In genomic region chr11:65833297-65834030, GRCh38 we compare ENCODE assay signal across 8 cellular contexts. TPM values are rescaled to one million over a fixed set of nuclear protein-coding genes. Genes with fewer than 3 reads are reported as not detected.
A peak's percentile ranks its signal among the peaks of the same experiment; 100 is the strongest.
DNase-seq lines count a peak whose midpoint lies in the region; ATAC-seq and TF ChIP-seq lines count a peak whose summit lies in the region.

SNX32 (plus strand) TSS chr11:65833963; CDS start chr11:65834066, 103 bp downstream.

- intact Hi-C loops in CD4-positive, alpha-beta T cell (cut with DNase I, micrococcal nuclease): loop anchor here in 1 of 2 experiments (2.0 kb wide), 1 partner anchor 23 kb away; no protein-coding TSS in a partner anchor

- H3K4me3 ChIP-seq in HUES64 (ENCODE audit: low read length) (peak within 1 kb of the TSS; percentile 68), fibroblast of villous mesenchyme (ENCODE audit: low read depth, low read length) (peak within 1 kb of the TSS; percentile 72)

- H3K4me1 Mint-ChIP-seq in CD4-positive, alpha-beta T cell (ENCODE audit: low read depth): peaks cover 6% of the 10 kb centered on the region
- peaks cover 20% of the 10 kb centered on the region for H3K4me1 Mint-ChIP-seq in activated T-helper 17 cell treated with anti-CD3 and anti-CD28 coated beads, Interleukin-2, amount 50 U/mL, for 72 hours
- H3K4me1 Mint-ChIP-seq in nephron progenitor cell: peaks cover 21% of the 10 kb centered on the region

- DNase-seq in CD4-positive, alpha-beta T cell: peak; percentile 88 to 95 (median 92)
- peak; percentile 61 for DNase-seq in OCI-M2 (lab: John Stamatoyannopoulos, UW; ENCODE audit: unreplicated experiment)
- peak; percentile 91 for DNase-seq in fibroblast of villous mesenchyme (ENCODE audit: low read depth)
- peak; percentile 97 for DNase-seq in nephron progenitor cell
- DNase-seq in stimulated activated naive CD4-positive, alpha-beta T cell (lab: John Stamatoyannopoulos, UW): peak; percentile 86 to 93 (median 93)

- H3K27ac Mint-ChIP-seq in CD4-positive, alpha-beta T cell: no peak within 1 kb of the TSS
- no peak within 1 kb of the TSS for H3K27ac Mint-ChIP-seq in activated T-helper 17 cell treated with anti-CD3 and anti-CD28 coated beads, Interleukin-2, amount 50 U/mL, for 72 hours
- no peak within 1 kb of the TSS for H3K27ac Mint-ChIP-seq in nephron progenitor cell

- POLR2A ChIA-PET in CD4-positive, alpha-beta T cell (lab: Charles Lee): interaction anchor here (0.9 to 2.2 kb wide), 10 partner anchors 17 to 219 kb away, joined by 3 to 20 read pairs (median 6); partner anchors contain the start of genes CCDC85B, FIBP, KAT5 and MUS81

- no peaks in the 10 kb centered on the region for H3K27me3 ChIP-seq in CD4-positive, alpha-beta T cell (ENCODE audit: control insufficient read depth, insufficient read depth, low read length)
- H3K27me3 ChIP-seq in HUES64 (ENCODE audit: insufficient read depth, low read length): peaks cover 10% of the 10 kb centered on the region

- no peak for TF ChIP-seq CTCF in CD4-positive, alpha-beta T cell (IDR thresholded peaks at IDR 0.05)
- TF ChIP-seq CTCF in fibroblast of villous mesenchyme (IDR thresholded peaks at IDR 0.05; ENCODE audit: insufficient read depth, low read depth, low read length): no peak
- TF ChIP-seq CTCF in nephron progenitor cell (IDR thresholded peaks at IDR 0.05): no peak

- ATAC-seq in CD4-positive, alpha-beta T cell (ENCODE audit: poor library complexity): peak; percentile 100
- ATAC-seq in GM19463 (IDR thresholded peaks at IDR 0.05; ENCODE audit: unreplicated experiment): peak; percentile 99
- ATAC-seq in activated T-helper 17 cell treated with anti-CD3 and anti-CD28 coated beads, Interleukin-2, amount 50 U/mL, for 72 hours (replicated peaks): peak; percentile 100

- H3K36me3 Mint-ChIP-seq in CD4-positive, alpha-beta T cell (ENCODE audit: low read depth): no peaks in the 10 kb centered on the region
- H3K36me3 Mint-ChIP-seq in activated T-helper 17 cell treated with anti-CD3 and anti-CD28 coated beads, Interleukin-2, amount 50 U/mL, for 72 hours (ENCODE audit: low read depth): no peaks in the 10 kb centered on the region
- no peaks in the 10 kb centered on the region for H3K36me3 Mint-ChIP-seq in nephron progenitor cell (ENCODE audit: low read depth)

- H3K36me3 ChIP-seq in HUES64 (ENCODE audit: insufficient read depth, low read length): no peaks in the 10 kb centered on the region

- no peaks in the 10 kb centered on the region for H3K4me1 ChIP-seq in HUES64 (ENCODE audit: insufficient read depth, low read length)

- peak within 1 kb of the TSS; percentile 87 for H3K9ac ChIP-seq in HUES64 (ENCODE audit: low read depth, low read length)

- CTCF ChIA-PET in CD4-positive, alpha-beta T cell (lab: Charles Lee): interaction anchor here (1.3 to 2.7 kb wide), 7 partner anchors 15 to 128 kb away, joined by 3 to 12 read pairs (median 4); partner anchors contain the start of genes CCDC85B, KAT5 and MUS81

- H3K27me3 Mint-ChIP-seq in CD4-positive, alpha-beta T cell: no peaks in the 10 kb centered on the region
- H3K27me3 Mint-ChIP-seq in activated T-helper 17 cell treated with anti-CD3 and anti-CD28 coated beads, Interleukin-2, amount 50 U/mL, for 72 hours: peaks cover 4% of the 10 kb centered on the region
- peaks cover 24% of the 10 kb centered on the region for H3K27me3 Mint-ChIP-seq in nephron progenitor cell (ENCODE audit: low read depth, poor library complexity)

- no peaks in the 10 kb centered on the region for H3K9me3 Mint-ChIP-seq in CD4-positive, alpha-beta T cell
- no peaks in the 10 kb centered on the region for H3K9me3 Mint-ChIP-seq in activated T-helper 17 cell treated with anti-CD3 and anti-CD28 coated beads, Interleukin-2, amount 50 U/mL, for 72 hours
- H3K9me3 Mint-ChIP-seq in nephron progenitor cell: peaks cover 7% of the 10 kb centered on the region

- 1% methylated on average over 63 of the region's 63 CpGs for WGBS in HUES64

- H3K9me3 ChIP-seq in CD4-positive, alpha-beta T cell (ENCODE audit: control insufficient read depth, low read length): no peaks in the 10 kb centered on the region
- H3K9me3 ChIP-seq in HUES64 (ENCODE audit: insufficient read depth, low read depth, low read length): no peaks in the 10 kb centered on the region

- H3K4me3 Mint-ChIP-seq in CD4-positive, alpha-beta T cell: no peak within 1 kb of the TSS
- no peak within 1 kb of the TSS for H3K4me3 Mint-ChIP-seq in activated T-helper 17 cell treated with anti-CD3 and anti-CD28 coated beads, Interleukin-2, amount 50 U/mL, for 72 hours
- no peak within 1 kb of the TSS for H3K4me3 Mint-ChIP-seq in nephron progenitor cell

- H3K27ac ChIP-seq in CD4-positive, alpha-beta T cell (ENCODE audit: low read depth, low read length): peak within 1 kb of the TSS; percentile 31
- H3K27ac ChIP-seq in HUES64 (ENCODE audit: low read depth, low read length): peak within 1 kb of the TSS; percentile 69

RNA-seq across cellular contexts. Expression of gene SNX32, which starts in this region (rescaled TPM):
- under 1 TPM; 0.33 to 0.61 TPM for total RNA-seq in CD4-positive, alpha-beta T cell
- 1.00 TPM for polyA plus RNA-seq in HUES64 (2013, experiment 1 of 2)
- polyA plus RNA-seq in HUES64 (2013, experiment 2 of 2): 1.7 TPM
- 1 to 10 TPM; 1.6 to 6.6 TPM for total RNA-seq in activated T-helper 17 cell treated with anti-CD3 and anti-CD28 coated beads, Interleukin-2, amount 50 U/mL, for 72 hours
- under 0.01 TPM in 1 of 2 replicates, not detected in the other for total RNA-seq in fibroblast of villous mesenchyme

Comparison
In these comparisons a context has a peak if more than half of its experiments do, and no peak if none do; other contexts are left out.
1. Peak in every context shown above with its lines: DNase-seq, ATAC-seq, H3K4me3 ChIP-seq and H3K27ac ChIP-seq.
2. Peak in DNase-seq, ATAC-seq and H3K27ac ChIP-seq in CD4-positive, alpha-beta T cell; RNA of the gene not detected or under 1 TPM.
3. Peak in DNase-seq and H3K4me3 ChIP-seq in fibroblast of villous mesenchyme; RNA of the gene not detected or under 1 TPM.